ENCODE assay signal across 11 cellular contexts in the genomic region with DNA sequence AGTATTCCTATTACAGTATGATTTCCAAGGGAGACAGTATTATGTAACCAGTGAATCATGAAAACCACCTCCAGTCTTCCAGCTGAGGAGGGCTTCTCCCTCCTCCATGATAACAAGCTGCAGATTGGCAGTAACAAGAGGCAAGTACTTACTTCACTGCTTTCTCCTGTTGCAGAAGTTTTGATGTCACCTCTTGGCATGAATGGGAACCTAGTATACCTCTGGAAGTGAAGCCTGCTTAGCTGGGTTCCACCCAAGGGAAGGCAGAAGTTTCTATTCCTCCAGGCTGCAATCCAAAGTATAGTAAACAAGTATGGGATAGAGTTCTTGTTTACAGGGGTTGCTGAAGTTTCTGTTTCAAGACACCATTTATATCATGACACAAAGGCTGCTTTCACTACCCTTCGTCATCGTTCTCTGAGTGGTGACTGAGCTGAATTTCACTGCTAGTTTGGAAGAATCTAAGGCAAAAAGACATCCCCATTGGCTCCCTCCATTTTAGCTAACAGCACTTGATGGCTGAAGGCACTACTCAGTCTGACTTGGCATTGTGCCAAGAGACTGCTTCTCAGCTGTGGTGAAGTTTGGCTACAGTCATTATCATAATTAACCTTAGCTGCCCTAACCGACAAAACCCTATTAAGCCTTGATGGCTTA. TPM values are rescaled to one million over a fixed set of nuclear protein-coding genes. Genes with fewer than 3 reads are reported as not detected.
DNase-seq lines count a peak whose midpoint lies in the region; ATAC-seq and TF ChIP-seq lines count a peak whose summit lies in the region.
"Had no signal": no experiment of that assay in that cellular context is flagged by ENCODE, and none has a peak within 500 bp of the region (broad histone marks: within the 10 kb centered on the region; RNA-seq: fewer than 3 reads in every experiment).

No MANE protein-coding gene starts in this region.

- H3K4me1 Mint-ChIP-seq in activated CD8-positive, alpha-beta T cell treated with anti-CD3 and anti-CD28 coated beads for 36 hours (ENCODE audit: low read depth), result no peaks in the 10 kb centered on the region

- no peak overlapping the region for H3K4me3 ChIP-seq in rectal smooth muscle tissue (ENCODE audit: low read length)

- no peak for TF ChIP-seq CTCF in activated CD8-positive, alpha-beta T cell treated with anti-CD3 and anti-CD28 coated beads for 36 hours (IDR thresholded peaks at IDR 0.05)

- POLR2A ChIA-PET in activated CD8-positive, alpha-beta T cell treated with anti-CD3 and anti-CD28 coated beads for 36 hours (lab: Charles Lee), result no interaction called here

- no peaks in the 10 kb centered on the region for H3K36me3 Mint-ChIP-seq in activated CD8-positive, alpha-beta T cell treated with anti-CD3 and anti-CD28 coated beads for 36 hours (ENCODE audit: low read depth)

- DNase-seq in HT1080 (ENCODE audit: low read depth) (peak; percentile 13), NCI-H748 (lab: John Stamatoyannopoulos, UW; ENCODE audit: unreplicated experiment) (peak; percentile 94), epidermal melanocyte (ENCODE audit: insufficient read length, low spot score) (peak; percentile 54), SHP77 (lab: John Stamatoyannopoulos, UW) (no peak)
- DNase-seq in activated CD8-positive, alpha-beta T cell treated with anti-CD3 and anti-CD28 coated beads for 36 hours, result no peak
- DNase-seq: activated CD4-positive, alpha-beta T cell treated with anti-CD3 and anti-CD28 coated beads for 4 hours had no signal

- no peaks in the 10 kb centered on the region for H3K36me3 ChIP-seq in rectal smooth muscle tissue (ENCODE audit: control insufficient read depth, insufficient read depth, low read length)

- intact Hi-C loops in activated CD8-positive, alpha-beta T cell treated with anti-CD3 and anti-CD28 coated beads for 36 hours (cut with micrococcal nuclease), result loop anchor here (10.0 kb wide), 1 partner anchor 755 kb away; no protein-coding TSS in a partner anchor

- H3K27ac ChIP-seq in rectal smooth muscle tissue (ENCODE audit: low read depth, low read length), result peak overlapping the region; percentile 4
- H3K27ac ChIP-seq: epithelial cell of prostate, parathyroid adenoma had no signal

- no peak overlapping the region for H3K27ac Mint-ChIP-seq in activated CD8-positive, alpha-beta T cell treated with anti-CD3 and anti-CD28 coated beads for 36 hours

- H3K4me1 ChIP-seq in rectal smooth muscle tissue (ENCODE audit: control insufficient read depth, insufficient read depth, low read length), result no peaks in the 10 kb centered on the region
- H3K4me1 ChIP-seq: parathyroid adenoma had no signal

- CTCF ChIA-PET in activated CD8-positive, alpha-beta T cell treated with anti-CD3 and anti-CD28 coated beads for 36 hours (lab: Charles Lee), result interaction anchor here (0.6 to 1.0 kb wide), 3 partner anchors 27 to 804 kb away, joined by 3 read pairs; no protein-coding TSS in a partner anchor

- no peak for ATAC-seq in activated CD8-positive, alpha-beta T cell treated with anti-CD3 and anti-CD28 coated beads for 36 hours
- ATAC-seq in HG03135 (IDR thresholded peaks at IDR 0.05; ENCODE audit: unreplicated experiment) (no peak), GM21529 (IDR thresholded peaks at IDR 0.05; ENCODE audit: unreplicated experiment) (no peak)

- H3K9me3 Mint-ChIP-seq in activated CD8-positive, alpha-beta T cell treated with anti-CD3 and anti-CD28 coated beads for 36 hours, result peaks cover 2% of the 10 kb centered on the region

- no peak overlapping the region for H3K4me3 Mint-ChIP-seq in activated CD8-positive, alpha-beta T cell treated with anti-CD3 and anti-CD28 coated beads for 36 hours

- H3K27me3 Mint-ChIP-seq in activated CD8-positive, alpha-beta T cell treated with anti-CD3 and anti-CD28 coated beads for 36 hours, result peaks cover 1% of the 10 kb centered on the region

- H3K9ac ChIP-seq in rectal smooth muscle tissue (ENCODE audit: low read length), result no peak overlapping the region
- H3K9ac ChIP-seq: parathyroid adenoma had no signal

- H3K27me3 ChIP-seq in rectal smooth muscle tissue (ENCODE audit: control insufficient read depth, insufficient read depth, low read length), result no peaks in the 10 kb centered on the region

RNA-seq across cellular contexts. Expression of gene FDX1, which starts 49.8 kb away (rescaled TPM):
- total RNA-seq in HT1080 (2014; rRNA removed; shearing (Covaris generic)), result 11.7 and 13.0 TPM in 2 replicates
- polyA plus RNA-seq in HT1080 (2015; cell fraction: cytosol; rRNA removed), result 14.4 and 15.9 TPM in 2 replicates
- polyA plus RNA-seq in HT1080 (2015; cell fraction: nucleus; rRNA removed), result 5.9 TPM in 2 replicates
- 10 to 100 TPM; 16.9 to 17.2 TPM for total RNA-seq in activated CD8-positive, alpha-beta T cell treated with anti-CD3 and anti-CD28 coated beads for 36 hours

Comparison
In these comparisons a context has a peak if more than half of its experiments do, and no peak if none do; other contexts are left out.
1. DNase-seq: peak in HT1080 (single experiment), NCI-H748 (single experiment) and epidermal melanocyte (single experiment); none in activated CD8-positive, alpha-beta T cell treated with anti-CD3 and anti-CD28 coated beads for 36 hours (single experiment) and SHP77 (0 of 2).